In genomic region chr3:8767181-8767666, GRCh38 we compare ENCODE assay signal across 15 cellular contexts. TPM values are rescaled to one million over a fixed set of nuclear protein-coding genes. Genes with fewer than 3 reads are reported as not detected.
A peak's percentile ranks its signal among the peaks of the same experiment; 100 is the strongest.
DNase-seq lines count a peak whose midpoint lies in the region; ATAC-seq and TF ChIP-seq lines count a peak whose summit lies in the region.
"Had no signal": no experiment of that assay in that cellular context is flagged by ENCODE, and none has a peak within 500 bp of the region (broad histone marks: within the 10 kb centered on the region; RNA-seq: fewer than 3 reads in every experiment).

No MANE protein-coding gene starts in this region.

- no peaks in the 10 kb centered on the region for H3K9me3 Mint-ChIP-seq in CD8-positive, alpha-beta T cell
- H3K9me3 Mint-ChIP-seq: CD8-positive, alpha-beta memory T cell had no signal

- DNase-seq in gastrocnemius medialis (no peak), NCI-H345 (lab: John Stamatoyannopoulos, UW) (no peak)
- DNase-seq in CD8-positive, alpha-beta T cell = no peak
- DNase-seq in activated CD4-positive, CD25-positive, alpha-beta regulatory T cell treated with anti-CD3 and anti-CD28 coated beads, Interleukin-2, amount 50 U/mL, for 72 hours = no peak
- DNase-seq: amniotic stem cell; CD8-positive, alpha-beta memory T cell; heart left ventricle; NCI-H1436 treated with DMSO at 0.1 percent for 48 hours had no signal

- TF ChIP-seq CTCF in GM12875 (IDR thresholded peaks at IDR 0.05; ENCODE audit: borderline replicate concordance, insufficient read depth, low read depth, low read length) (no peak), WI38 (IDR thresholded peaks at IDR 0.05; ENCODE audit: low read depth, low read length) (no peak), gastrocnemius medialis (IDR thresholded peaks at IDR 0.05 in 4 of 5, conservative IDR thresholded peaks at IDR 0.05 in 1 of 5) (no peak)
- no peak for TF ChIP-seq CTCF in CD8-positive, alpha-beta T cell (IDR thresholded peaks at IDR 0.05)

- H3K36me3 Mint-ChIP-seq in CD8-positive, alpha-beta T cell = no peaks in the 10 kb centered on the region
- H3K36me3 Mint-ChIP-seq: CD8-positive, alpha-beta memory T cell had no signal

- no peak for TF ChIP-seq POLR2A in gastrocnemius medialis (IDR thresholded peaks at IDR 0.05)

- no peak overlapping the region for H3K27ac Mint-ChIP-seq in CD8-positive, alpha-beta T cell

- H3K27me3 Mint-ChIP-seq in CD8-positive, alpha-beta T cell (ENCODE audit: low read depth) = peaks cover 27% of the 10 kb centered on the region

- no peaks in the 10 kb centered on the region for H3K36me3 ChIP-seq in iPS-15b (ENCODE audit: control insufficient read depth, insufficient read depth, low read length)
- H3K36me3 ChIP-seq in gastrocnemius medialis = no peaks in the 10 kb centered on the region
- no peaks in the 10 kb centered on the region for H3K36me3 ChIP-seq in CD8-positive, alpha-beta T cell (ENCODE audit: insufficient read depth, low read length)
- H3K36me3 ChIP-seq: heart left ventricle had no signal

- peaks cover 60% of the 10 kb centered on the region for H3K27me3 ChIP-seq in iPS-15b (ENCODE audit: control insufficient read depth, insufficient read depth, low read length)
- H3K27me3 ChIP-seq in gastrocnemius medialis = peaks cover 19 to 35% (median 23%) of the 10 kb centered on the region in 3 donors
- H3K27me3 ChIP-seq in CD8-positive, alpha-beta T cell (ENCODE audit: insufficient read depth, low read length) = no peaks in the 10 kb centered on the region

- no peaks in the 10 kb centered on the region for H3K9me3 ChIP-seq in iPS-15b (ENCODE audit: control insufficient read depth, insufficient read depth, low read length)
- H3K9me3 ChIP-seq in gastrocnemius medialis = no peaks in the 10 kb centered on the region
- H3K9me3 ChIP-seq in CD8-positive, alpha-beta T cell (ENCODE audit: low read length) = no peaks in the 10 kb centered on the region
- H3K9me3 ChIP-seq: heart left ventricle had no signal

- no peak overlapping the region for H3K27ac ChIP-seq in gastrocnemius medialis
- no peak overlapping the region for H3K27ac ChIP-seq in CD8-positive, alpha-beta T cell (ENCODE audit: low read depth, low read length)
- H3K27ac ChIP-seq: heart left ventricle had no signal

- no peak for ATAC-seq in gastrocnemius medialis
- no peak for ATAC-seq in GM18909 (IDR thresholded peaks at IDR 0.05; ENCODE audit: poor library complexity, unreplicated experiment)
- no peak for ATAC-seq in CD8-positive, alpha-beta T cell

- intact Hi-C loops in gastrocnemius medialis (cut with DNase I; ENCODE audit: low total_unique reads) = no loop called here
- intact Hi-C loops in CD8-positive, alpha-beta T cell (cut with DNase I, micrococcal nuclease) = no loop called here

- CTCF ChIA-PET in CD8-positive, alpha-beta T cell (lab: Charles Lee) = no interaction called here

- no peak overlapping the region for H3K4me3 Mint-ChIP-seq in CD8-positive, alpha-beta T cell
- H3K4me3 Mint-ChIP-seq: CD8-positive, alpha-beta memory T cell had no signal

- H3K4me3 ChIP-seq in GM12875 (ENCODE audit: low read depth, low read length) = peak overlapping the region; percentile 53
- peak overlapping the region; percentile 81 for H3K4me3 ChIP-seq in WI38 (ENCODE audit: low read depth, low read length)
- H3K4me3 ChIP-seq in iPS-15b (ENCODE audit: low read depth, low read length) = peak overlapping the region; percentile 57
- H3K4me3 ChIP-seq in gastrocnemius medialis = peak overlapping the region in 3 of 4 donors; percentile 35 to 65 (median 35)
- H3K4me3 ChIP-seq in CD8-positive, alpha-beta T cell (ENCODE audit: low read depth, low read length) = no peak overlapping the region

- no peak overlapping the region for H3K9ac ChIP-seq in iPS-15b (ENCODE audit: low read depth, low read length)

- H3K4me1 Mint-ChIP-seq in CD8-positive, alpha-beta T cell (ENCODE audit: low read depth) = peaks cover 11% of the 10 kb centered on the region

- in situ Hi-C loops in gastrocnemius medialis (cut with MboI; ENCODE audit: low sequenced_read_pairs in 4 of 4) = no loop called here

- POLR2A ChIA-PET in CD8-positive, alpha-beta T cell (lab: Charles Lee) = no interaction called here

- H3K4me1 ChIP-seq in iPS-15b (ENCODE audit: control insufficient read depth, insufficient read depth, low read length) (peaks cover 11% of the 10 kb centered on the region), gastrocnemius medialis (peaks cover 5 to 12% of the 10 kb centered on the region in 2 donors)
- H3K4me1 ChIP-seq in CD8-positive, alpha-beta T cell (ENCODE audit: insufficient read depth, low read length) = no peaks in the 10 kb centered on the region

RNA-seq across cellular contexts. Expression of gene OXTR, which starts 2.2 kb away (rescaled TPM):
- under 1 TPM in 1 of 4 donors, not detected in 3; 0.20 TPM for total RNA-seq in gastrocnemius medialis
- under 1 TPM in 1 of 2 experiments, not detected in 1; 0.22 TPM for total RNA-seq in CD8-positive, alpha-beta T cell

RNA-seq across cellular contexts. Expression of gene CAV3, which starts 33.6 kb away (rescaled TPM):
- 10 to 100 TPM; 12.0 to 19.7 (median 14.3) TPM for total RNA-seq in gastrocnemius medialis
- not detected for total RNA-seq in CD8-positive, alpha-beta T cell
- total RNA-seq: CD8-positive, alpha-beta memory T cell; HepG2; mesenteric fat pad; renal cortical epithelial cell had no signal

Comparison
In these comparisons a context has a peak if more than half of its experiments do, and no peak if none do; other contexts are left out.
1. RNA of gene CAV3, which starts 33.6 kb away (total RNA-seq): 12.0 to 19.7 TPM in gastrocnemius medialis; not detected in CD8-positive, alpha-beta T cell; every median in the first group is over 10 times any median in the second.